8 cellular contexts compared by ENCODE assay signal in genomic region chr20:17963114-17963897, GRCh38. TPM values are rescaled to one million over a fixed set of nuclear protein-coding genes. Genes with fewer than 3 reads are reported as not detected.
DNase-seq lines count a peak whose midpoint lies in the region; ATAC-seq, FAIRE-seq and TF ChIP-seq lines count a peak whose summit lies in the region.
"Had no signal": no experiment of that assay in that cellular context is flagged by ENCODE, and none has a peak within 500 bp of the region (broad histone marks: within the 10 kb centered on the region; RNA-seq: fewer than 3 reads in every experiment).

No MANE protein-coding gene starts in this region.

- peak overlapping the region; percentile 86 to 95 for H3K27ac Mint-ChIP-seq in effector memory CD8-positive, alpha-beta T cell

- TF ChIP-seq CTCF in GM12875 (IDR thresholded peaks at IDR 0.05; ENCODE audit: borderline replicate concordance, insufficient read depth, low read depth, low read length): no peak
- no peak for TF ChIP-seq CTCF in PC-9 (conservative IDR thresholded peaks at IDR 0.05)
- TF ChIP-seq CTCF in kidney (IDR thresholded peaks at IDR 0.05; ENCODE audit: borderline replicate concordance, extremely low read depth, insufficient read depth): no peak

- no peak for ATAC-seq in effector memory CD8-positive, alpha-beta T cell (replicated peaks)

- peak overlapping the region; percentile 28 for H3K4me3 ChIP-seq in GM12875 (ENCODE audit: low read depth, low read length)
- H3K4me3 ChIP-seq in PC-9: no peak overlapping the region
- no peak overlapping the region for H3K4me3 ChIP-seq in skeletal muscle satellite cell (ENCODE audit: low read length)
- H3K4me3 ChIP-seq in kidney (ENCODE audit: low read length in 2 of 2): no peak overlapping the region

- peaks cover 45% of the 10 kb centered on the region for H3K4me1 ChIP-seq in PC-9 (replicated peaks; ENCODE audit: insufficient read depth)
- H3K4me1 ChIP-seq in skeletal muscle satellite cell (ENCODE audit: control insufficient read depth, insufficient read depth, low read length): peaks cover 74% of the 10 kb centered on the region
- peaks cover 42 to 52% of the 10 kb centered on the region in 2 donors for H3K4me1 ChIP-seq in kidney (ENCODE audit: control insufficient read depth in 1 of 2, insufficient read depth in 1 of 2, low read depth in 1 of 2, low read length in 2 of 2)

- no peaks in the 10 kb centered on the region for H3K27me3 Mint-ChIP-seq in effector memory CD8-positive, alpha-beta T cell

- CTCF ChIA-PET in PC-9 (lab: Charles Lee): no interaction called here

- peaks cover 83% of the 10 kb centered on the region for H4K20me1 ChIP-seq in PC-9 (ENCODE audit: insufficient read depth)

- DNase-seq in PC-9 (no peak), NCI-H510A (lab: John Stamatoyannopoulos, UW) (no peak), NK-92 (lab: John Stamatoyannopoulos, UW; ENCODE audit: unreplicated experiment) (no peak), kidney (no peak)
- no peak for DNase-seq in effector memory CD8-positive, alpha-beta T cell
- DNase-seq: NCI-H1092 had no signal

- FAIRE-seq in kidney (lab: Jason Lieb, UNC): no peak

- no peak overlapping the region for H3K9ac ChIP-seq in skeletal muscle satellite cell (ENCODE audit: low read depth, low read length)
- H3K9ac ChIP-seq in kidney (ENCODE audit: low read length in 2 of 2): no peak overlapping the region

- peaks cover 27% of the 10 kb centered on the region for H3K36me3 Mint-ChIP-seq in effector memory CD8-positive, alpha-beta T cell (ENCODE audit: insufficient read depth)

- H3K4me1 Mint-ChIP-seq in effector memory CD8-positive, alpha-beta T cell (ENCODE audit: low read depth in 2 of 2): peaks cover 82 to 87% of the 10 kb centered on the region in 2 donors

- no peaks in the 10 kb centered on the region for H3K9me3 Mint-ChIP-seq in effector memory CD8-positive, alpha-beta T cell

- intact Hi-C loops in PC-9 (cut with micrococcal nuclease; ENCODE audit: unreplicated experiment): no loop called here
- intact Hi-C loops in kidney (cut with DNase I): no loop called here

- peaks cover 100% of the 10 kb centered on the region for H3K79me2 ChIP-seq in PC-9 (ENCODE audit: low read depth)

- no peaks in the 10 kb centered on the region for H3K9me2 ChIP-seq in PC-9 (ENCODE audit: insufficient read depth)

- H3K36me3 ChIP-seq in PC-9 (ENCODE audit: low read depth) (peaks cover 16% of the 10 kb centered on the region; the same call in 1 of the 2 replicates), skeletal muscle satellite cell (ENCODE audit: insufficient read depth, low read length) (peaks cover 15% of the 10 kb centered on the region), kidney (ENCODE audit: control insufficient read depth in 1 of 2, insufficient read depth in 2 of 2, low read length in 2 of 2) (no peaks in the 10 kb centered on the region)

- H3K27me3 ChIP-seq in PC-9 (ENCODE audit: insufficient read depth, low read depth) (no peaks in the 10 kb centered on the region), skeletal muscle satellite cell (ENCODE audit: control insufficient read depth, insufficient read depth, low read length) (no peaks in the 10 kb centered on the region)

- H3K27ac ChIP-seq in PC-9 (no peak overlapping the region), kidney (ENCODE audit: low read depth in 2 of 2, low read length in 2 of 2) (no peak overlapping the region)

- no peak overlapping the region for H2AFZ ChIP-seq in PC-9

- peaks cover 27% of the 10 kb centered on the region; the same call in 1 of the 2 replicates for H3F3A ChIP-seq in PC-9 (ENCODE audit: insufficient read depth, low read depth)

- peak overlapping the region; percentile 94 to 98 for H3K4me3 Mint-ChIP-seq in effector memory CD8-positive, alpha-beta T cell

- H3K9me3 ChIP-seq in PC-9 (ENCODE audit: insufficient read depth, low read depth) (no peaks in the 10 kb centered on the region), skeletal muscle satellite cell (replicated peaks; ENCODE audit: low read length) (no peaks in the 10 kb centered on the region), kidney (ENCODE audit: control insufficient read depth in 1 of 2, low read length in 2 of 2) (no peaks in the 10 kb centered on the region)

- no TSS peak for BruUV-seq in PC-9 (replicated peaks; lab: Mats Ljungman, UMichigan)

- peak overlapping the region; percentile 85; the same call in 1 of the 2 replicates for H3K4me2 ChIP-seq in PC-9
- peak overlapping the region; percentile 51 for H3K4me2 ChIP-seq in skeletal muscle satellite cell (ENCODE audit: low read length)

- POLR2A ChIA-PET in PC-9 (lab: Charles Lee; ENCODE audit: unreplicated experiment): no interaction called here

RNA-seq across cellular contexts. Expression of gene SNX5, which starts 5.3 kb away (rescaled TPM):
- total RNA-seq in PC-9 (2021): 97.7 and 116 TPM in 2 replicates
- total RNA-seq in skeletal muscle satellite cell (2012; rRNA removed): 109 and 122 TPM in 2 replicates
- 94.9 TPM for total RNA-seq in kidney
- polyA plus RNA-seq in kidney (ENCODE audit: insufficient read depth, low read depth, low replicate concordance): 133 TPM

RNA-seq across cellular contexts. Expression of gene MGME1, which starts 5.5 kb away (rescaled TPM):
- total RNA-seq in PC-9 (2021) (31.3 and 42.8 TPM in 2 replicates), kidney (15.5 TPM)
- total RNA-seq in skeletal muscle satellite cell (2012; rRNA removed): 6.6 and 12.5 TPM in 2 replicates
- polyA plus RNA-seq in kidney (ENCODE audit: insufficient read depth, low read depth, low replicate concordance): 16.7 TPM
